ENCODE assay signal across 18 cellular contexts in genomic region chr1:165635329-165635728, GRCh38.
DNase-seq lines count a peak whose midpoint lies in the region; ATAC-seq, FAIRE-seq and TF ChIP-seq lines count a peak whose summit lies in the region.
"Had no signal": no experiment of that assay in that cellular context is flagged by ENCODE, and none has a peak within 500 bp of the region (broad histone marks: within the 10 kb centered on the region; RNA-seq: fewer than 3 reads in every experiment).

No MANE protein-coding gene starts in this region.

- no peaks in the 10 kb centered on the region for H3K9me3 ChIP-seq in WERI-Rb-1 (ENCODE audit: severe bottlenecking)
- H3K9me3 ChIP-seq: stomach had no signal

- H3K27me3 ChIP-seq in WERI-Rb-1 (ENCODE audit: insufficient read depth, low read depth, severe bottlenecking) = no peaks in the 10 kb centered on the region
- H3K27me3 ChIP-seq: stomach had no signal

- DNase-seq in D721Med (ENCODE audit: insufficient read length, low spot score) (no peak), NB4 (ENCODE audit: low read depth) (peak; percentile 14), islet precursor cell (peak; percentile 5), NCI-H510A (lab: John Stamatoyannopoulos, UW) (no peak), SHP77 treated with DMSO at 0.1 percent for 48 hours (lab: John Stamatoyannopoulos, UW) (no peak), WERI-Rb-1 (no peak)
- DNase-seq: activated naive CD8-positive, alpha-beta T cell treated with anti-CD3 and anti-CD28 coated beads for 36 hours; activated T-cell treated with anti-CD3 and anti-CD28 coated beads, Interleukin-2, amount 50 U/mL, for 1 hour; DND-41; endodermal cell; kidney; NCI-H2029 treated with DMSO at 0.1 percent for 48 hours; NCI-H774; stomach; T-helper 2 cell had no signal

- peaks cover 8% of the 10 kb centered on the region for H3K36me3 ChIP-seq in WERI-Rb-1

- no peak overlapping the region for H3K4me3 ChIP-seq in NB4 (ENCODE audit: low read depth, low read length)
- H3K4me3 ChIP-seq in WERI-Rb-1 (ENCODE audit: low read depth, low read length) = no peak overlapping the region
- H3K4me3 ChIP-seq: smooth muscle cell, stomach had no signal

- ATAC-seq in GM19463 (IDR thresholded peaks at IDR 0.05; ENCODE audit: unreplicated experiment) = peak; percentile 10
- no peak for ATAC-seq in HG03565 (IDR thresholded peaks at IDR 0.05; ENCODE audit: unreplicated experiment)

- TF ChIP-seq POLR2A in NB4 (IDR thresholded peaks at IDR 0.05; ENCODE audit: extremely low read depth, insufficient read length) = no peak

- no peak overlapping the region for H3K27ac ChIP-seq in WERI-Rb-1

- peak; percentile 6 for FAIRE-seq in D721Med (lab: Jason Lieb, UNC)
- FAIRE-seq: kidney had no signal

- TF ChIP-seq CTCF in D721Med (IDR thresholded peaks at IDR 0.05; ENCODE audit: insufficient read depth, missing control alignments) = no peak
- TF ChIP-seq CTCF in NB4 (IDR thresholded peaks at IDR 0.05; ENCODE audit: low read depth, low read length) = no peak
- no peak for TF ChIP-seq CTCF in WERI-Rb-1 (IDR thresholded peaks at IDR 0.05; ENCODE audit: low read depth, low read length)

Comparison
In these comparisons a context has a peak if more than half of its experiments do, and no peak if none do; other contexts are left out.
1. DNase-seq: peak in NB4 (single experiment) and islet precursor cell (single experiment); none in D721Med (single experiment), NCI-H510A (single experiment), SHP77 treated with DMSO at 0.1 percent for 48 hours (single experiment) and WERI-Rb-1 (single experiment).